ENCODE assay signal across 18 cellular contexts in genomic region chr20:24668791-24669190, GRCh38.
"Had no signal": no experiment of that assay in that cellular context is flagged by ENCODE, and none has a peak within 500 bp of the region (broad histone marks: within the 10 kb centered on the region; RNA-seq: fewer than 3 reads in every experiment).

No MANE protein-coding gene starts in this region.

- H3K27ac ChIP-seq: coronary artery, heart left ventricle, left lung, lower lobe of right lung, parathyroid adenoma, psoas muscle, testis, transverse colon had no signal

- DNase-seq: caudate nucleus; effector CD4-positive, alpha-beta T cell; foreskin melanocyte; heart left ventricle; hippocampal formation; left lung; lower lobe of right lung; naive thymus-derived CD4-positive, alpha-beta T cell; nephron progenitor cell; psoas muscle; stimulated activated CD4-positive, alpha-beta T cell treated with anti-CD3 and anti-CD28 coated beads, Interleukin-4, amount 100 ng/mL, for 1 hour; stimulated activated CD8-positive, alpha-beta memory T cell treated with anti-CD3 and anti-CD28 coated beads, Interleukin-4, amount 100 ng/mL, for 48 hours; testis; transverse colon had no signal

- ATAC-seq: heart left ventricle; left lung; lower lobe of right lung; naive thymus-derived CD4-positive, alpha-beta T cell; psoas muscle; stimulated activated effector memory CD8-positive, alpha-beta T cell treated with anti-CD3 and anti-CD28 coated beads, Interleukin-12 subunit alpha, Interleukin-12 subunit beta, amount 100 ng/mL, for 72 hours had no signal

- H3K4me3 ChIP-seq: coronary artery, heart left ventricle, left lung, lower lobe of right lung, psoas muscle, smooth muscle cell, testis, transverse colon had no signal

- H3K9me3 ChIP-seq: heart left ventricle, left lung, lower lobe of right lung, psoas muscle, testis, transverse colon had no signal

- H3K4me1 ChIP-seq: heart left ventricle, left lung, lower lobe of right lung, parathyroid adenoma, psoas muscle, testis, transverse colon had no signal

- H3K27me3 ChIP-seq: heart left ventricle, testis, transverse colon had no signal

- H3K36me3 ChIP-seq: left lung, lower lobe of right lung, transverse colon had no signal
